In the genomic region with DNA sequence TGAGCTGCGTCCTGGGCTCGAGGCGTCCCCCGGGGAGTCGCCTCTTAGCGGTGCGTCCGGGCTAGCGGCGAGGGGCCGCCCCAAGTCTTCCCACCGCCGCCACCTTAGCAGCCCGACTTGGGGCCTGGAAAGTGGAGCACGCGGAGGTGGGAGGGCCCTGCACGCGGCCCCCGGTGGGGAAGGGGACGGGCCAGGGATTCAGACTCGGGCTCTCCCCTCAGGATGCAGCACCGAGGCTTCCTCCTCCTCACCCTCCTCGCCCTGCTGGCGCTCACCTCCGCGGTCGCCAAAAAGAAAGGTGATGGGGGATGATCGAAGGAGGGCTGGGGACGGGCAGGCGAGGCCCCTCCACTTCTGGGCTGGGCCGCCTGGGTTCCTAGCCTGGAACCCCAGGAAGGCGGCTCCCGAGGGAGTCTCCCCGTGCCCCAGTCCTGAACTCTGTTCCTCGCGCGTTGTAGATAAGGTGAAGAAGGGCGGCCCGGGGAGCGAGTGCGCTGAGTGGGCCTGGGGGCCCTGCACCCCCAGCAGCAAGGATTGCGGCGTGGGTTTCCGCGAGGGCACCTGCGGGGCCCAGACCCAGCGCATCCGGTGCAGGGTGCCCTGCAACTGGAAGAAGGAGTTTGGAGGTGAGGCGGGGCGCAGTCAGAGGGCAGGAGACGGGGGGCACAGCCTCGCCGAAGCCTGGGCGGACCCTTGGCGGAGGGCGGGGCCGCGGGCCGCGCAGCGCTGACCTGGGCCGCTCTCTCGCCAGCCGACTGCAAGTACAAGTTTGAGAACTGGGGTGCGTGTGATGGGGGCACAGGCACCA, we compare ENCODE assay signal across 9 cellular contexts. TPM values are rescaled to one million over a fixed set of nuclear protein-coding genes. Genes with fewer than 3 reads are reported as not detected.
DNase-seq lines count a peak whose midpoint lies in the region; ATAC-seq and TF ChIP-seq lines count a peak whose summit lies in the region.
"Had no signal": no experiment of that assay in that cellular context is flagged by ENCODE, and none has a peak within 500 bp of the region (broad histone marks: within the 10 kb centered on the region; RNA-seq: fewer than 3 reads in every experiment).

No MANE protein-coding gene starts in this region.

- TF ChIP-seq CTCF in GM12875 (IDR thresholded peaks at IDR 0.05; ENCODE audit: borderline replicate concordance, insufficient read depth, low read depth, low read length), result no peak
- TF ChIP-seq CTCF in WTC11 (IDR thresholded peaks at IDR 0.05), result no peak

- H3K27me3 ChIP-seq in iPS DF 6.9 (ENCODE audit: control insufficient read depth, insufficient read depth, low read length), result no peaks in the 10 kb centered on the region

- ATAC-seq in WTC11, result peak; percentile 3
- peak; percentile 2 for ATAC-seq in stimulated activated effector memory CD8-positive, alpha-beta T cell treated with anti-CD3 and anti-CD28 coated beads, Interleukin-12 subunit alpha, Interleukin-12 subunit beta, amount 100 ng/mL, for 72 hours

- H3K9me3 Mint-ChIP-seq in WTC11, result no peaks in the 10 kb centered on the region
- no peaks in the 10 kb centered on the region for H3K9me3 Mint-ChIP-seq in stimulated activated effector memory CD8-positive, alpha-beta T cell treated with anti-CD3 and anti-CD28 coated beads, Interleukin-12 subunit alpha, Interleukin-12 subunit beta, amount 100 ng/mL, for 72 hours

- WGBS in iPS DF 6.9 (ENCODE audit: insufficient coverage, insufficient read length), result no CpG with 5 or more reads among the region's 65 CpGs

- peak overlapping the region; percentile 84 for H3K4me3 Mint-ChIP-seq in WTC11
- H3K4me3 Mint-ChIP-seq in stimulated activated effector memory CD8-positive, alpha-beta T cell treated with anti-CD3 and anti-CD28 coated beads, Interleukin-12 subunit alpha, Interleukin-12 subunit beta, amount 100 ng/mL, for 72 hours, result peak overlapping the region; percentile 68

- 0 out of 2 replicates have a peak overlapping the region, but pooled peaks have one; percentile 45 for H3K27ac Mint-ChIP-seq in WTC11
- H3K27ac Mint-ChIP-seq in stimulated activated effector memory CD8-positive, alpha-beta T cell treated with anti-CD3 and anti-CD28 coated beads, Interleukin-12 subunit alpha, Interleukin-12 subunit beta, amount 100 ng/mL, for 72 hours, result peak overlapping the region; percentile 26

- in situ Hi-C loops in ACHN (cut with HindIII; ENCODE audit: low pct_ligation_motif_present, low pct_unique_long_range_greater_than_20kb, low sequenced_read_pairs), result no loop called here

- H3K36me3 ChIP-seq in iPS DF 6.9 (ENCODE audit: control insufficient read depth, insufficient read depth, low read length), result peaks cover 3% of the 10 kb centered on the region; the same call in 1 of the 2 replicates

- H3K9me3 ChIP-seq in iPS DF 6.9 (ENCODE audit: control insufficient read depth, insufficient read depth, low read length), result no peaks in the 10 kb centered on the region

- POLR2A ChIA-PET in WTC11 (lab: Charles Lee), result interaction anchor here (1.4 kb wide), 1 partner anchor 30 kb away, joined by 3 read pairs; no protein-coding TSS in a partner anchor

- H3K4me1 Mint-ChIP-seq in WTC11, result peaks cover 21% of the 10 kb centered on the region
- peaks cover 32% of the 10 kb centered on the region for H3K4me1 Mint-ChIP-seq in stimulated activated effector memory CD8-positive, alpha-beta T cell treated with anti-CD3 and anti-CD28 coated beads, Interleukin-12 subunit alpha, Interleukin-12 subunit beta, amount 100 ng/mL, for 72 hours

- H3K4me1 ChIP-seq in iPS DF 6.9 (ENCODE audit: control insufficient read depth, insufficient read depth, low read length), result peaks cover 8% of the 10 kb centered on the region

- H3K36me3 Mint-ChIP-seq in WTC11, result peaks cover 10% of the 10 kb centered on the region
- peaks cover 31% of the 10 kb centered on the region for H3K36me3 Mint-ChIP-seq in stimulated activated effector memory CD8-positive, alpha-beta T cell treated with anti-CD3 and anti-CD28 coated beads, Interleukin-12 subunit alpha, Interleukin-12 subunit beta, amount 100 ng/mL, for 72 hours

- DNase-seq in ACHN, result peak; percentile 37
- DNase-seq in WTC11 (ENCODE audit: low spot score), result peak; percentile 46
- DNase-seq in iPS DF 6.9 (ENCODE audit: low read depth, low spot score), result no peak
- peak in 1 of 2 donors; percentile 61 for DNase-seq in stimulated activated effector memory CD8-positive, alpha-beta T cell treated with anti-CD3 and anti-CD28 coated beads, Interleukin-12 subunit alpha, Interleukin-12 subunit beta, amount 100 ng/mL, for 72 hours (ENCODE audit: low spot score in 2 of 2)
- no peak for DNase-seq in activated CD4-positive, CD25-positive, alpha-beta regulatory T cell (lab: John Stamatoyannopoulos, UW)
- no peak for DNase-seq in nucleus accumbens (lab: John Stamatoyannopoulos, UW)
- DNase-seq in effector CD4-positive, alpha-beta T cell, result no peak

- H3K27ac ChIP-seq in iPS DF 6.9 (ENCODE audit: low read length), result no peak overlapping the region
- H3K27ac ChIP-seq: HL-60 had no signal

- H3K27me3 Mint-ChIP-seq in WTC11 (ENCODE audit: low read depth), result peaks cover 13% of the 10 kb centered on the region

- CTCF ChIA-PET in WTC11 (lab: Charles Lee), result interaction anchor here (0.8 to 1.9 kb wide), 19 partner anchors 10 to 212 kb away, joined by 3 to 65 read pairs (median 6); partner anchors contain the start of genes AMBRA1 and CHRM4

- H3K4me3 ChIP-seq in GM12875 (ENCODE audit: low read depth, low read length) (peak overlapping the region; percentile 44), iPS DF 6.9 (ENCODE audit: low read length) (peak overlapping the region; percentile 73)

TF ChIP-seq in WTC11, 78 proteins besides CTCF, POLR2A, EP300 and RAD21 (continues in another document):
- TF ChIP-seq FOXP4 (CRISPR knock-in tag; IDR thresholded peaks at IDR 0.05) (no peak), HMGXB4 (CRISPR knock-in tag; IDR thresholded peaks at IDR 0.05) (no peak), RORB (CRISPR knock-in tag; IDR thresholded peaks at IDR 0.05) (no peak), RELA (CRISPR knock-in tag; IDR thresholded peaks at IDR 0.05; ENCODE audit: borderline replicate concordance) (no peak)
- TF ChIP-seq, protein P1, sequence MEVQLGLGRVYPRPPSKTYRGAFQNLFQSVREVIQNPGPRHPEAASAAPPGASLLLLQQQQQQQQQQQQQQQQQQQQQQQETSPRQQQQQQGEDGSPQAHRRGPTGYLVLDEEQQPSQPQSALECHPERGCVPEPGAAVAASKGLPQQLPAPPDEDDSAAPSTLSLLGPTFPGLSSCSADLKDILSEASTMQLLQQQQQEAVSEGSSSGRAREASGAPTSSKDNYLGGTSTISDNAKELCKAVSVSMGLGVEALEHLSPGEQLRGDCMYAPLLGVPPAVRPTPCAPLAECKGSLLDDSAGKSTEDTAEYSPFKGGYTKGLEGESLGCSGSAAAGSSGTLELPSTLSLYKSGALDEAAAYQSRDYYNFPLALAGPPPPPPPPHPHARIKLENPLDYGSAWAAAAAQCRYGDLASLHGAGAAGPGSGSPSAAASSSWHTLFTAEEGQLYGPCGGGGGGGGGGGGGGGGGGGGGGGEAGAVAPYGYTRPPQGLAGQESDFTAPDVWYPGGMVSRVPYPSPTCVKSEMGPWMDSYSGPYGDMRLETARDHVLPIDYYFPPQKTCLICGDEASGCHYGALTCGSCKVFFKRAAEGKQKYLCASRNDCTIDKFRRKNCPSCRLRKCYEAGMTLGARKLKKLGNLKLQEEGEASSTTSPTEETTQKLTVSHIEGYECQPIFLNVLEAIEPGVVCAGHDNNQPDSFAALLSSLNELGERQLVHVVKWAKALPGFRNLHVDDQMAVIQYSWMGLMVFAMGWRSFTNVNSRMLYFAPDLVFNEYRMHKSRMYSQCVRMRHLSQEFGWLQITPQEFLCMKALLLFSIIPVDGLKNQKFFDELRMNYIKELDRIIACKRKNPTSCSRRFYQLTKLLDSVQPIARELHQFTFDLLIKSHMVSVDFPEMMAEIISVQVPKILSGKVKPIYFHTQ (CRISPR knock-in tag; IDR thresholded peaks at IDR 0.05), result no peak

RNA-seq across cellular contexts. Expression of gene MDK, which starts 0.6 kb away (rescaled TPM):
- 560 to 611 TPM (median 602 TPM) in 3 replicates for total RNA-seq in WTC11 (2021)

RNA-seq across cellular contexts. Expression of gene CHRM4, which starts 9.5 kb away (rescaled TPM):
- 0.62 to 0.85 TPM (median 0.62 TPM) in 3 replicates for total RNA-seq in WTC11 (2021)

RNA-seq across cellular contexts. Expression of gene DGKZ, which starts 34.8 kb away (rescaled TPM):
- 107 to 139 TPM (median 115 TPM) in 3 replicates for total RNA-seq in WTC11 (2021)

Comparison
In these comparisons a context has a peak if more than half of its experiments do, and no peak if none do; other contexts are left out.
1. DNase-seq: peak in ACHN (single experiment) and WTC11 (single experiment); none in iPS DF 6.9 (single experiment), activated CD4-positive, CD25-positive, alpha-beta regulatory T cell (0 of 4), nucleus accumbens (0 of 56) and effector CD4-positive, alpha-beta T cell (single experiment).